ENCODE assay signal across 20 cellular contexts in genomic region chr12:268483-268840, GRCh38. TPM values are rescaled to one million over a fixed set of nuclear protein-coding genes. Genes with fewer than 3 reads are reported as not detected.
DNase-seq lines count a peak whose midpoint lies in the region; ATAC-seq, FAIRE-seq and TF ChIP-seq lines count a peak whose summit lies in the region.
"Had no signal": no experiment of that assay in that cellular context is flagged by ENCODE, and none has a peak within 500 bp of the region (broad histone marks: within the 10 kb centered on the region; RNA-seq: fewer than 3 reads in every experiment).

No MANE protein-coding gene starts in this region.

- H3K9me3 ChIP-seq in small intestine (ENCODE audit: control insufficient read depth, low read depth): no peaks in the 10 kb centered on the region
- H3K9me3 ChIP-seq in A673 (ENCODE audit: low read depth, low read length, poor library complexity, severe bottlenecking): no peaks in the 10 kb centered on the region
- H3K9me3 ChIP-seq: BLaER1, HAP-1 had no signal

- no peak overlapping the region for H3K4me3 Mint-ChIP-seq in nephron

- H3K36me3 Mint-ChIP-seq in nephron (ENCODE audit: low read depth): no peaks in the 10 kb centered on the region
- H3K36me3 Mint-ChIP-seq: CD4-positive, alpha-beta memory T cell had no signal

- no TSS peak for BruUV-seq in A673 (replicated peaks; lab: Mats Ljungman, UMichigan)

- CTCF ChIA-PET in A673 (lab: Charles Lee): no interaction called here

- H3K27me3 Mint-ChIP-seq in nephron (ENCODE audit: low read depth): no peaks in the 10 kb centered on the region

- in situ Hi-C loops in G401 (cut with HindIII; ENCODE audit: low sequenced_read_pairs): no loop called here

- no peaks in the 10 kb centered on the region for H3K9me3 Mint-ChIP-seq in nephron
- H3K9me3 Mint-ChIP-seq: CD4-positive, alpha-beta memory T cell had no signal

- POLR2A ChIA-PET in A673 (lab: Charles Lee; ENCODE audit: low non-redundant PET): no interaction called here

- H3K27me3 ChIP-seq in small intestine (ENCODE audit: control insufficient read depth in 2 of 2, insufficient read depth in 2 of 2, low read length in 2 of 2): no peaks in the 10 kb centered on the region
- no peaks in the 10 kb centered on the region for H3K27me3 ChIP-seq in A673 (replicated peaks; ENCODE audit: insufficient read depth, low read depth, low read length, poor library complexity)
- H3K27me3 ChIP-seq: BLaER1 had no signal

- H3K4me3 ChIP-seq in small intestine (ENCODE audit: low read depth in 1 of 2, low read length in 2 of 2) (no peak overlapping the region), A673 (ENCODE audit: low read depth, low read length, poor library complexity, severe bottlenecking) (no peak overlapping the region)
- H3K4me3 ChIP-seq: BLaER1, GM12878, HAP-1 had no signal

- FAIRE-seq in small intestine (lab: Jason Lieb, UNC): no peak
- FAIRE-seq: A204.1, GM12878 had no signal

- intact Hi-C loops in A673 (cut with micrococcal nuclease; ENCODE audit: unreplicated experiment): no loop called here

- WGBS in small intestine, 3 donors: 40 to 45% (median 43%) methylated on average over 7 of the region's 7 CpGs

- peak overlapping the region; percentile 93 to 96 (median 95) for H3K27ac Mint-ChIP-seq in nephron

- DNase-seq in NCI-H748 (lab: John Stamatoyannopoulos, UW; ENCODE audit: unreplicated experiment) (peak; percentile 2), NCI-H748 treated with DMSO at 0.1 percent for 48 hours (lab: John Stamatoyannopoulos, UW) (no peak), G401 (ENCODE audit: low spot score) (peak; percentile 42), caudate nucleus (lab: John Stamatoyannopoulos, UW) (peak in 1 of 61 donors; percentile 20), small intestine (no peak), A673 (ENCODE audit: low spot score) (no peak)
- DNase-seq: Calu3; CD4-positive, alpha-beta memory T cell; MM.1S; NCI-H1436 treated with DMSO at 0.1 percent for 48 hours; NCI-H510A treated with DMSO at 0.1 percent for 48 hours; PC-3; RPMI8226 had no signal

- H3K4me1 Mint-ChIP-seq in nephron: peaks cover 77% of the 10 kb centered on the region

- H3K36me3 ChIP-seq in small intestine (ENCODE audit: control insufficient read depth in 2 of 2, insufficient read depth in 2 of 2, low read length in 2 of 2) (no peaks in the 10 kb centered on the region), A673 (ENCODE audit: insufficient read depth, low read length, poor library complexity, severe bottlenecking) (no peaks in the 10 kb centered on the region)
- H3K36me3 ChIP-seq: BLaER1, HAP-1 had no signal

- no peak for TF ChIP-seq CTCF in nephron (IDR thresholded peaks at IDR 0.05; ENCODE audit: unreplicated experiment in 3 of 3)
- TF ChIP-seq CTCF in A673 (conservative IDR thresholded peaks at IDR 0.05; ENCODE audit: low read depth, low read length): no peak

- peak overlapping the region; percentile 64 for H3K27ac ChIP-seq in caudate nucleus (ENCODE audit: low read depth, low read length)
- H3K27ac ChIP-seq in small intestine (ENCODE audit: low read depth in 1 of 2, low read length in 1 of 2): no peak overlapping the region
- H3K27ac ChIP-seq in A673 (ENCODE audit: low read depth, low read length, poor library complexity, severe bottlenecking): no peak overlapping the region
- H3K27ac ChIP-seq: BLaER1 had no signal

- no peak for ATAC-seq in HG03432 (IDR thresholded peaks at IDR 0.05; ENCODE audit: unreplicated experiment)
- ATAC-seq: GM12878, PC-3 had no signal

- H3K4me1 ChIP-seq in small intestine (ENCODE audit: control insufficient read depth in 2 of 2, insufficient read depth in 1 of 2, low read depth in 1 of 2, low read length in 1 of 2) (no peaks in the 10 kb centered on the region), A673 (ENCODE audit: insufficient read depth, low read length, poor library complexity, severe bottlenecking) (no peaks in the 10 kb centered on the region)
- H3K4me1 ChIP-seq: BLaER1, HAP-1 had no signal

RNA-seq across cellular contexts. Expression of gene SLC6A13, which starts 5.8 kb away (rescaled TPM):
- total RNA-seq in G401 (2014; rRNA removed; shearing (Covaris generic)): not detected in 2 replicates
- 10 to 100 TPM in 2 of 3 donors, under 1 TPM in 1; 0.24 to 18.6 (median 11.3) TPM for polyA plus RNA-seq in small intestine
- not detected in 2 replicates for total RNA-seq in A673 (2021)
- total RNA-seq: PC-3 had no signal

RNA-seq across cellular contexts. Expression of gene SLC6A12, which starts 54.5 kb away (rescaled TPM):
- total RNA-seq in G401 (2014; rRNA removed; shearing (Covaris generic)): not detected in 2 replicates
- 1 to 10 TPM in 2 of 3 donors, under 1 TPM in 1; 0.48 to 9.4 (median 3.0) TPM for polyA plus RNA-seq in small intestine
- not detected in 2 replicates for total RNA-seq in A673 (2021)
- total RNA-seq: LHCN-M2, PC-3 had no signal
- polyA plus RNA-seq: CD4-positive, alpha-beta memory T cell had no signal

Comparison
In these comparisons a context has a peak if more than half of its experiments do, and no peak if none do; other contexts are left out.
1. DNase-seq: peak in NCI-H748 (single experiment) and G401 (single experiment); none in NCI-H748 treated with DMSO at 0.1 percent for 48 hours (single experiment), small intestine (single experiment) and A673 (single experiment).